Comparison of ENCODE assay signal across 1 cellular context in the genomic region with DNA sequence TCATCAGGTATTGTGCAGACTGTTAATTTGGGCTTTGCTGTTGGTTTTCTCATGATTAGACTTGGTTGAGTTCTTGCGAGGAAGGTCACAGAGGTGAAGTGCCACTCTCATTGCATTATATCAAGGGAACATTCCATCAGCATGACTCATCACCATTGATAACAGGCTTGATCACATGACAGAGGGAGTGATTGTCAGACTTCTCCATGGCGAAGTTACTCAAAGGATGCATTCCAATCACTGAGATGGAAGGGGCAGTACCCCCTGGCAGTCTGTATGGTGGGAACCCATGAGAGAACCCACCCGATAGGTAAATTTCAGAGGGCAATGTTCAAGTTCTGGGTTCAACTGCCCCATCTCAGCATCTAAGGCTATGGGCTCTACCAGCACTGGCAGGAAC.
A peak's percentile ranks its signal among the peaks of the same experiment; 100 is the strongest.
TF ChIP-seq lines count a peak whose summit lies in the region.

No MANE protein-coding gene starts in this region.

TF ChIP-seq in K562, 482 proteins besides CTCF, POLR2A, EP300 and RAD21 (continued from another document):
- TF ChIP-seq SMARCE1 (IDR thresholded peaks at IDR 0.05) (0 out of 2 replicates have a peak, but pooled peaks have one; percentile 16), ZNF316 (IDR thresholded peaks at IDR 0.05) (no peak), SRSF3 (IDR thresholded peaks at IDR 0.05; ENCODE audit: insufficient read depth, low read length) (no peak), PTRF (tag; IDR thresholded peaks at IDR 0.05) (no peak), CBX8 (IDR thresholded peaks at IDR 0.05; ENCODE audit: borderline replicate concordance, extremely low read depth, low read depth, low read length, poor library complexity, severe bottlenecking) (no peak), RFX5 (IDR thresholded peaks at IDR 0.05; ENCODE audit: low read depth, low read length) (no peak), ZKSCAN3 (CRISPR knock-in tag; IDR thresholded peaks at IDR 0.05) (no peak), RAD51 (IDR thresholded peaks at IDR 0.05; ENCODE audit: borderline replicate concordance, low read depth) (peak; percentile 46; the same call in 1 of the 2 replicates), NR2C1 (IDR thresholded peaks at IDR 0.05) (no peak), NR2C1 (tag; IDR thresholded peaks at IDR 0.05) (no peak), ZNF23 (CRISPR knock-in tag; IDR thresholded peaks at IDR 0.05) (no peak), SMAD4 (CRISPR knock-in tag; conservative IDR thresholded peaks at IDR 0.05) (no peak), MAFG (tag; conservative IDR thresholded peaks at IDR 0.05) (peak; percentile 42), SREBF2 (CRISPR knock-in tag; IDR thresholded peaks at IDR 0.05) (no peak), SREBF1 (IDR thresholded peaks at IDR 0.05; ENCODE audit: borderline replicate concordance, low read depth, low read length) (no peak), SAP30 (IDR thresholded peaks at IDR 0.05; ENCODE audit: borderline replicate concordance, insufficient read depth, low read depth, low read length, poor library complexity, severe bottlenecking) (no peak), ZNF134 (CRISPR knock-in tag; conservative IDR thresholded peaks at IDR 0.05) (no peak), FOSL1 (tag; conservative IDR thresholded peaks at IDR 0.05) (peak; percentile 91), MYC (IDR thresholded peaks at IDR 0.05; ENCODE audit: low read depth, low read length) (no peak), MYC (CRISPR knock-in tag; IDR thresholded peaks at IDR 0.05; ENCODE audit: borderline replicate concordance, low read depth) (no peak), ZNF197 (CRISPR knock-in tag; IDR thresholded peaks at IDR 0.05; ENCODE audit: low read depth) (no peak), MEF2A (IDR thresholded peaks at IDR 0.05; ENCODE audit: control insufficient read depth, low read depth, low read length) (no peak), GTF2A2 (tag; IDR thresholded peaks at IDR 0.05) (no peak)
- TF ChIP-seq, protein P1, sequence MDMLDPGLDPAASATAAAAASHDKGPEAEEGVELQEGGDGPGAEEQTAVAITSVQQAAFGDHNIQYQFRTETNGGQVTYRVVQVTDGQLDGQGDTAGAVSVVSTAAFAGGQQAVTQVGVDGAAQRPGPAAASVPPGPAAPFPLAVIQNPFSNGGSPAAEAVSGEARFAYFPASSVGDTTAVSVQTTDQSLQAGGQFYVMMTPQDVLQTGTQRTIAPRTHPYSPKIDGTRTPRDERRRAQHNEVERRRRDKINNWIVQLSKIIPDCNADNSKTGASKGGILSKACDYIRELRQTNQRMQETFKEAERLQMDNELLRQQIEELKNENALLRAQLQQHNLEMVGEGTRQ (CRISPR knock-in tag; IDR thresholded peaks at IDR 0.05), result peak; percentile 56
- TF ChIP-seq, protein P2, sequence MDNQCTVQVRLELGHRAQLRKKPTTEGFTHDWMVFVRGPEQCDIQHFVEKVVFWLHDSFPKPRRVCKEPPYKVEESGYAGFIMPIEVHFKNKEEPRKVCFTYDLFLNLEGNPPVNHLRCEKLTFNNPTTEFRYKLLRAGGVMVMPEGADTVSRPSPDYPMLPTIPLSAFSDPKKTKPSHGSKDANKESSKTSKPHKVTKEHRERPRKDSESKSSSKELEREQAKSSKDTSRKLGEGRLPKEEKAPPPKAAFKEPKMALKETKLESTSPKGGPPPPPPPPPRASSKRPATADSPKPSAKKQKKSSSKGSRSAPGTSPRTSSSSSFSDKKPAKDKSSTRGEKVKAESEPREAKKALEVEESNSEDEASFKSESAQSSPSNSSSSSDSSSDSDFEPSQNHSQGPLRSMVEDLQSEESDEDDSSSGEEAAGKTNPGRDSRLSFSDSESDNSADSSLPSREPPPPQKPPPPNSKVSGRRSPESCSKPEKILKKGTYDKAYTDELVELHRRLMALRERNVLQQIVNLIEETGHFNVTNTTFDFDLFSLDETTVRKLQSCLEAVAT (IDR thresholded peaks at IDR 0.05), result no peak
- TF ChIP-seq, protein P3, sequence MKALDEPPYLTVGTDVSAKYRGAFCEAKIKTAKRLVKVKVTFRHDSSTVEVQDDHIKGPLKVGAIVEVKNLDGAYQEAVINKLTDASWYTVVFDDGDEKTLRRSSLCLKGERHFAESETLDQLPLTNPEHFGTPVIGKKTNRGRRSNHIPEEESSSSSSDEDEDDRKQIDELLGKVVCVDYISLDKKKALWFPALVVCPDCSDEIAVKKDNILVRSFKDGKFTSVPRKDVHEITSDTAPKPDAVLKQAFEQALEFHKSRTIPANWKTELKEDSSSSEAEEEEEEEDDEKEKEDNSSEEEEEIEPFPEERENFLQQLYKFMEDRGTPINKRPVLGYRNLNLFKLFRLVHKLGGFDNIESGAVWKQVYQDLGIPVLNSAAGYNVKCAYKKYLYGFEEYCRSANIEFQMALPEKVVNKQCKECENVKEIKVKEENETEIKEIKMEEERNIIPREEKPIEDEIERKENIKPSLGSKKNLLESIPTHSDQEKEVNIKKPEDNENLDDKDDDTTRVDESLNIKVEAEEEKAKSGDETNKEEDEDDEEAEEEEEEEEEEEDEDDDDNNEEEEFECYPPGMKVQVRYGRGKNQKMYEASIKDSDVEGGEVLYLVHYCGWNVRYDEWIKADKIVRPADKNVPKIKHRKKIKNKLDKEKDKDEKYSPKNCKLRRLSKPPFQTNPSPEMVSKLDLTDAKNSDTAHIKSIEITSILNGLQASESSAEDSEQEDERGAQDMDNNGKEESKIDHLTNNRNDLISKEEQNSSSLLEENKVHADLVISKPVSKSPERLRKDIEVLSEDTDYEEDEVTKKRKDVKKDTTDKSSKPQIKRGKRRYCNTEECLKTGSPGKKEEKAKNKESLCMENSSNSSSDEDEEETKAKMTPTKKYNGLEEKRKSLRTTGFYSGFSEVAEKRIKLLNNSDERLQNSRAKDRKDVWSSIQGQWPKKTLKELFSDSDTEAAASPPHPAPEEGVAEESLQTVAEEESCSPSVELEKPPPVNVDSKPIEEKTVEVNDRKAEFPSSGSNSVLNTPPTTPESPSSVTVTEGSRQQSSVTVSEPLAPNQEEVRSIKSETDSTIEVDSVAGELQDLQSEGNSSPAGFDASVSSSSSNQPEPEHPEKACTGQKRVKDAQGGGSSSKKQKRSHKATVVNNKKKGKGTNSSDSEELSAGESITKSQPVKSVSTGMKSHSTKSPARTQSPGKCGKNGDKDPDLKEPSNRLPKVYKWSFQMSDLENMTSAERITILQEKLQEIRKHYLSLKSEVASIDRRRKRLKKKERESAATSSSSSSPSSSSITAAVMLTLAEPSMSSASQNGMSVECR (CRISPR knock-in tag; IDR thresholded peaks at IDR 0.05), result no peak
- TF ChIP-seq, protein P4, sequence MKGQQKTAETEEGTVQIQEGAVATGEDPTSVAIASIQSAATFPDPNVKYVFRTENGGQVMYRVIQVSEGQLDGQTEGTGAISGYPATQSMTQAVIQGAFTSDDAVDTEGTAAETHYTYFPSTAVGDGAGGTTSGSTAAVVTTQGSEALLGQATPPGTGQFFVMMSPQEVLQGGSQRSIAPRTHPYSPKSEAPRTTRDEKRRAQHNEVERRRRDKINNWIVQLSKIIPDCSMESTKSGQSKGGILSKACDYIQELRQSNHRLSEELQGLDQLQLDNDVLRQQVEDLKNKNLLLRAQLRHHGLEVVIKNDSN (CRISPR knock-in tag; IDR thresholded peaks at IDR 0.05), result peak; percentile 64
